Comparison of ENCODE assay signal across 8 cellular contexts in genomic region chr1:24672686-24673085, GRCh38. TPM values are rescaled to one million over a fixed set of nuclear protein-coding genes. Genes with fewer than 3 reads are reported as not detected.
A peak's percentile ranks its signal among the peaks of the same experiment; 100 is the strongest.
DNase-seq lines count a peak whose midpoint lies in the region; ATAC-seq, FAIRE-seq and TF ChIP-seq lines count a peak whose summit lies in the region.
"Not testable (repeated sequence)": the region's sequence is repeated elsewhere in the genome, so short reads cannot be mapped to it uniquely, and the experiment has no call there.

No MANE protein-coding gene starts in this region.

- 7% methylated on average over 1 of the region's 1 CpG for WGBS in right lobe of liver (ENCODE audit: insufficient coverage, low coverage, low lambda C conversion rate, missing lambda C conversion rate)

- not testable (repeated sequence) for H3K4me3 ChIP-seq in SK-N-MC; astrocyte of the cerebellum (ENCODE audit: low read depth, low read length); endothelial cell of umbilical vein (replicated peaks in 1 of 3; ENCODE audit: insufficient read depth in 1 of 3, low read depth in 1 of 3, low read length in 3 of 3); right lobe of liver

- in situ Hi-C loops in astrocyte of the cerebellum (cut with HindIII; ENCODE audit: low sequenced_read_pairs), result loop anchor here (5.0 to 25.0 kb wide), 2 partner anchors 95 to 540 kb away; no protein-coding TSS in a partner anchor

- not testable (repeated sequence) for H3K27me3 ChIP-seq in CD4-positive, alpha-beta T cell (ENCODE audit: control insufficient read depth, insufficient read depth, low read length); endothelial cell of umbilical vein (ENCODE audit: control insufficient read depth in 2 of 2, insufficient read depth in 2 of 2, low read length in 2 of 2); right lobe of liver

- not testable (repeated sequence) for H3K4me1 Mint-ChIP-seq in CD4-positive, alpha-beta T cell (ENCODE audit: low read depth); progenitor cell of endocrine pancreas (ENCODE audit: low read depth)
- H3K4me1 Mint-ChIP-seq in HFFc6 (ENCODE audit: low read depth), result peaks cover 43% of the 10 kb centered on the region
- peaks cover 28% of the 10 kb centered on the region for H3K4me1 Mint-ChIP-seq in activated CD8-positive, alpha-beta memory T cell treated with anti-CD3 and anti-CD28 coated beads, Interleukin-2, amount 10 ng/mL, durations not matched to agents 7 days and 5 days

- H3K4me1 ChIP-seq in endothelial cell of umbilical vein (ENCODE audit: control insufficient read depth, extremely low read depth, insufficient read depth, low read length); right lobe of liver: not testable (repeated sequence)

- H3K36me3 ChIP-seq in SK-N-MC (ENCODE audit: insufficient read depth, low read length), result peaks cover 93% of the 10 kb centered on the region
- H3K36me3 ChIP-seq in endothelial cell of umbilical vein (ENCODE audit: control insufficient read depth in 2 of 2, extremely low read depth in 1 of 2, insufficient read depth in 2 of 2, low read length in 2 of 2), result peaks cover 25 to 28% of the 10 kb centered on the region in 2 experiments
- H3K36me3 ChIP-seq in right lobe of liver, result peaks cover 12 to 69% (median 52%) of the 10 kb centered on the region in 4 donors

- peaks cover 90% of the 10 kb centered on the region for H3K36me3 Mint-ChIP-seq in CD4-positive, alpha-beta T cell (ENCODE audit: low read depth)
- H3K36me3 Mint-ChIP-seq in HFFc6 (ENCODE audit: low read depth), result peaks cover 66% of the 10 kb centered on the region
- H3K36me3 Mint-ChIP-seq in activated CD8-positive, alpha-beta memory T cell treated with anti-CD3 and anti-CD28 coated beads, Interleukin-2, amount 10 ng/mL, durations not matched to agents 7 days and 5 days, result peaks cover 62% of the 10 kb centered on the region
- H3K36me3 Mint-ChIP-seq in progenitor cell of endocrine pancreas (ENCODE audit: insufficient read depth), result peaks cover 43% of the 10 kb centered on the region

- CTCF ChIA-PET in CD4-positive, alpha-beta T cell (lab: Charles Lee), result interaction anchor here (0.9 to 1.1 kb wide), 2 partner anchors 11 to 16 kb away, joined by 3 to 4 read pairs; no protein-coding TSS in a partner anchor
- CTCF ChIA-PET in activated CD8-positive, alpha-beta memory T cell treated with anti-CD3 and anti-CD28 coated beads, Interleukin-2, amount 10 ng/mL, durations not matched to agents 7 days and 5 days (lab: Charles Lee), result interaction anchor here (1.0 to 1.4 kb wide), 4 partner anchors 12 to 162 kb away, joined by 3 to 6 read pairs (median 4); no protein-coding TSS in a partner anchor
- CTCF ChIA-PET in endothelial cell of umbilical vein (lab: Charles Lee), result interaction anchor here (0.9 to 2.9 kb wide), 9 partner anchors 9 to 163 kb away, joined by 3 to 19 read pairs (median 4); no protein-coding TSS in a partner anchor

- ATAC-seq in CD4-positive, alpha-beta T cell (ENCODE audit: poor library complexity), result not testable (repeated sequence)
- ATAC-seq in activated CD8-positive, alpha-beta memory T cell treated with anti-CD3 and anti-CD28 coated beads, Interleukin-2, amount 10 ng/mL, durations not matched to agents 7 days and 5 days, result peak; percentile 23
- ATAC-seq in right lobe of liver, result peak; percentile 32 to 84 (median 74)

- not testable (repeated sequence) for H3K27ac ChIP-seq in CD4-positive, alpha-beta T cell (ENCODE audit: low read depth, low read length); endothelial cell of umbilical vein (ENCODE audit: insufficient read depth, low read depth, low read length)
- H3K27ac ChIP-seq in SK-N-MC, result peak overlapping the region; percentile 67; the same call in 1 of the 2 replicates
- H3K27ac ChIP-seq in right lobe of liver, result peak overlapping the region in 2 of 3 donors; percentile 41 to 42

- H3K27me3 Mint-ChIP-seq in CD4-positive, alpha-beta T cell; HFFc6 (ENCODE audit: insufficient read depth); activated CD8-positive, alpha-beta memory T cell treated with anti-CD3 and anti-CD28 coated beads, Interleukin-2, amount 10 ng/mL, durations not matched to agents 7 days and 5 days; progenitor cell of endocrine pancreas: not testable (repeated sequence)

- peak; percentile 53 for FAIRE-seq in endothelial cell of umbilical vein (lab: Jason Lieb, UNC)

- TF ChIP-seq CTCF in CD4-positive, alpha-beta T cell (IDR thresholded peaks at IDR 0.05); HFFc6 (IDR thresholded peaks at IDR 0.05); astrocyte of the cerebellum (IDR thresholded peaks at IDR 0.05; ENCODE audit: low read depth, low read length, missing control alignments); endothelial cell of umbilical vein (IDR thresholded peaks at IDR 0.05; ENCODE audit: extremely low read depth in 1 of 2, insufficient read depth in 1 of 2, low read depth in 1 of 2, low read length in 2 of 2); right lobe of liver (IDR thresholded peaks at IDR 0.05); progenitor cell of endocrine pancreas (IDR thresholded peaks at IDR 0.05; ENCODE audit: unreplicated experiment): not testable (repeated sequence)

- not testable (repeated sequence) for H4K20me1 ChIP-seq in endothelial cell of umbilical vein (replicated peaks; ENCODE audit: control insufficient read depth, extremely low read depth, insufficient read depth, low read length)

- peak overlapping the region; percentile 24 for H3K27ac Mint-ChIP-seq in CD4-positive, alpha-beta T cell
- H3K27ac Mint-ChIP-seq in HFFc6 (peak overlapping the region; percentile 74), progenitor cell of endocrine pancreas (peak overlapping the region; percentile 56)
- H3K27ac Mint-ChIP-seq in activated CD8-positive, alpha-beta memory T cell treated with anti-CD3 and anti-CD28 coated beads, Interleukin-2, amount 10 ng/mL, durations not matched to agents 7 days and 5 days, result peak overlapping the region; percentile 62

- H3K9me3 Mint-ChIP-seq in CD4-positive, alpha-beta T cell; HFFc6; activated CD8-positive, alpha-beta memory T cell treated with anti-CD3 and anti-CD28 coated beads, Interleukin-2, amount 10 ng/mL, durations not matched to agents 7 days and 5 days (ENCODE audit: low read depth); progenitor cell of endocrine pancreas (ENCODE audit: low read depth): not testable (repeated sequence)

- dilution Hi-C loops in endothelial cell of umbilical vein (cut with MboI; ENCODE audit: extremely low pct_ligation_motif_present, low sequenced_read_pairs), result not testable (repeated sequence)

- H3K79me2 ChIP-seq in endothelial cell of umbilical vein (ENCODE audit: control insufficient read depth, insufficient read depth, low read length), result not testable (repeated sequence)

- not testable (repeated sequence) for H3K9me1 ChIP-seq in endothelial cell of umbilical vein (replicated peaks; ENCODE audit: control insufficient read depth, extremely low read depth, insufficient read depth, low read length)

- H3K4me3 Mint-ChIP-seq in CD4-positive, alpha-beta T cell; activated CD8-positive, alpha-beta memory T cell treated with anti-CD3 and anti-CD28 coated beads, Interleukin-2, amount 10 ng/mL, durations not matched to agents 7 days and 5 days; progenitor cell of endocrine pancreas (ENCODE audit: low read depth): not testable (repeated sequence)
- H3K4me3 Mint-ChIP-seq in HFFc6, result peak overlapping the region; percentile 71

- POLR2A ChIA-PET in CD4-positive, alpha-beta T cell (lab: Charles Lee); endothelial cell of umbilical vein (lab: Charles Lee): not testable (repeated sequence)

- TSS peak; percentile 66 for BruUV-seq in endothelial cell of umbilical vein (replicated peaks; lab: Mats Ljungman, UMichigan)

- H3K9ac ChIP-seq in SK-N-MC (ENCODE audit: insufficient read length), result peak overlapping the region; percentile 26
- H3K9ac ChIP-seq in endothelial cell of umbilical vein (replicated peaks; ENCODE audit: extremely low read depth, insufficient read depth, low read length), result not testable (repeated sequence)

- not testable (repeated sequence) for H3K4me2 ChIP-seq in endothelial cell of umbilical vein (ENCODE audit: insufficient read depth, low read length)

- H2AFZ ChIP-seq in endothelial cell of umbilical vein (ENCODE audit: low read depth, low read length), result not testable (repeated sequence)

- not testable (repeated sequence) for H3K9me3 ChIP-seq in CD4-positive, alpha-beta T cell (ENCODE audit: control insufficient read depth, low read length); SK-N-MC (ENCODE audit: low read depth, low read length); endothelial cell of umbilical vein (replicated peaks; ENCODE audit: control insufficient read depth, insufficient read depth, low read length); right lobe of liver

- TF ChIP-seq POLR2A in endothelial cell of umbilical vein (IDR thresholded peaks at IDR 0.05; ENCODE audit: low read depth, low read length); right lobe of liver (IDR thresholded peaks at IDR 0.05): not testable (repeated sequence)

- intact Hi-C loops in CD4-positive, alpha-beta T cell (cut with DNase I, micrococcal nuclease); endothelial cell of umbilical vein (cut with micrococcal nuclease); right lobe of liver (cut with DNase I): not testable (repeated sequence)

- not testable (repeated sequence) for DNase-seq in CD4-positive, alpha-beta T cell; SK-N-MC (ENCODE audit: low read depth, low spot score); activated CD8-positive, alpha-beta memory T cell treated with anti-CD3 and anti-CD28 coated beads, Interleukin-2, amount 10 ng/mL, durations not matched to agents 7 days and 5 days; endothelial cell of umbilical vein (ENCODE audit: low read depth, low spot score); right lobe of liver; progenitor cell of endocrine pancreas (ENCODE audit: low spot score, unreplicated experiment)
- DNase-seq in HFFc6 (peak; percentile 19), astrocyte of the cerebellum (ENCODE audit: low read depth) (peak; percentile 65)

RNA-seq across cellular contexts. Expression of gene SRRM1, which starts 29.6 kb away (rescaled TPM):
- total RNA-seq in CD4-positive, alpha-beta T cell, result 100 to 1,000 TPM; 338 to 360 TPM
- 100 to 1,000 TPM; 118 to 149 (median 134) TPM for total RNA-seq in HFFc6 (2021; fragmentation: NEBNext Ultra II Directional; extraction: Animal tissue kit (Norgen Biotek cat#: 25700))
- total RNA-seq in activated CD8-positive, alpha-beta memory T cell treated with anti-CD3 and anti-CD28 coated beads, Interleukin-2, amount 10 ng/mL, durations not matched to agents 7 days and 5 days, result 100 to 1,000 TPM; 191 to 215 TPM
- total RNA-seq in endothelial cell of umbilical vein (157 and 163 TPM in 2 replicates), right lobe of liver (10 to 100 TPM; 41.1 to 52.0 (median 44.9) TPM), progenitor cell of endocrine pancreas (197 and 199 TPM in 2 replicates)
- polyA plus RNA-seq in endothelial cell of umbilical vein, result 30.9 and 39.7 TPM in 2 replicates
- polyA plus RNA-seq in endothelial cell of umbilical vein (2011; cell fraction: cytosol; rRNA removed), result 48.0 and 64.2 TPM in 2 replicates
- polyA plus RNA-seq in endothelial cell of umbilical vein (2011; cell fraction: nucleus; rRNA removed), result 124 and 146 TPM in 2 replicates
- polyA plus RNA-seq in endothelial cell of umbilical vein (2012), result 47.7 and 57.8 TPM in 2 replicates
- polyA minus RNA-seq in endothelial cell of umbilical vein, result 58.9 and 66.5 TPM in 2 replicates
- polyA minus RNA-seq in endothelial cell of umbilical vein (2011; cell fraction: cytosol; rRNA and poly(A)+ RNA removed), result 36.9 TPM
- polyA minus RNA-seq in endothelial cell of umbilical vein (2011; cell fraction: nucleus; rRNA and poly(A)+ RNA removed), result 109 and 157 TPM in 2 replicates

Comparison
In these comparisons a context has a peak if more than half of its experiments do, and no peak if none do; other contexts are left out.
1. H3K27ac Mint-ChIP-seq: peak in every context shown above with its lines; median percentile 74 in HFFc6; 62 in activated CD8-positive, alpha-beta memory T cell treated with anti-CD3 and anti-CD28 coated beads, Interleukin-2, amount 10 ng/mL, durations not matched to agents 7 days and 5 days; 56 in progenitor cell of endocrine pancreas; 24 in CD4-positive, alpha-beta T cell.